31 cellular contexts compared by ENCODE assay signal in the genomic region with DNA sequence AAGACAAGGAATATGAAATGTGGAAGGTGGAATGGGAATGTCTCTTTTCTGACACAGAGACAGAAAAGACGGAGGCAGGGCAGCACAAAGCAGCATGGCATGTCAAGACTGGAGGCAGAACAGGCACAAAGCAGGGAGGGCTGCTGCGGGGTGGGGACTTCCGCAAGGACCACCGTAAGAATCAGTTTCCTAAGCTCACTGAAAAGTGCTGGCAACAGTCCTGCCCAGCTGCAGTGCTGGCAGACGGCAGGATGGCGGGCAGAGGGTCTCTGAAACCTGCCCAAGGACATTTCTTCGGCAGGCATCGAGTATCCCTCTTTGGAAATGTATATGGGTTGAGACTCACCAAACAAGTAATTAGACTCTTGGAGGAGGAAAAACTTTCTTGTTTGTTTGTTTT. TPM values are rescaled to one million over a fixed set of nuclear protein-coding genes. Genes with fewer than 3 reads are reported as not detected.
"Had no signal": no experiment of that assay in that cellular context is flagged by ENCODE, and none has a peak within 500 bp of the region (broad histone marks: within the 10 kb centered on the region; RNA-seq: fewer than 3 reads in every experiment).

No MANE protein-coding gene starts in this region.

- H3K4me1 Mint-ChIP-seq: naive B cell; stimulated activated memory B cell treated with anti-CD40 and anti-IgM and Interleukin-4, amounts not matched to agents 10 μg/mL and 1 μg/mL and 100 μg/mL, for 72 hours had no signal

- H3K27ac ChIP-seq: gastrocnemius medialis, ovary, prostate gland, stomach, testis, uterus had no signal

- H3K9me3 Mint-ChIP-seq: activated CD4-positive, alpha-beta memory T cell treated with anti-CD3 and anti-CD28 coated beads for 36 hours; activated CD4-positive, alpha-beta T cell treated with anti-CD3 and anti-CD28 coated beads, Interleukin-2, amount 10 ng/mL, durations not matched to agents 24 days and 14 days; activated T-cell treated with anti-CD3 and anti-CD28 coated beads, Interleukin-2, amount 50 U/mL, for 4 hours; activated T-helper 17 cell treated with anti-CD3 and anti-CD28 coated beads, Interleukin-2, amount 50 U/mL, for 72 hours; effector memory CD8-positive, alpha-beta T cell; naive B cell; nephron progenitor cell; stimulated activated memory B cell treated with anti-CD40 and anti-IgM and Interleukin-4, amounts not matched to agents 10 μg/mL and 1 μg/mL and 100 μg/mL, for 72 hours; type B pancreatic cell had no signal

- H3K4me3 ChIP-seq: gastrocnemius medialis, ovary, prostate gland, stomach, testis, uterus had no signal

- H3K9me3 ChIP-seq: gastrocnemius medialis, ovary, prostate gland, stomach, testis, uterus had no signal

- H3K27ac Mint-ChIP-seq: activated CD4-positive, alpha-beta memory T cell treated with anti-CD3 and anti-CD28 coated beads for 36 hours; activated CD4-positive, alpha-beta T cell treated with anti-CD3 and anti-CD28 coated beads, Interleukin-2, amount 10 ng/mL, durations not matched to agents 24 days and 14 days; activated naive CD8-positive, alpha-beta T cell; activated T-helper 17 cell treated with anti-CD3 and anti-CD28 coated beads, Interleukin-2, amount 50 U/mL, for 72 hours; nephron progenitor cell; stimulated activated memory B cell treated with anti-CD40 and anti-IgM and Interleukin-4, amounts not matched to agents 10 μg/mL and 1 μg/mL and 100 μg/mL, for 72 hours; T-helper 17 cell; type B pancreatic cell had no signal

- DNase-seq: activated CD4-positive, alpha-beta memory T cell treated with anti-CD3 and anti-CD28 coated beads for 36 hours; activated CD4-positive, alpha-beta T cell treated with anti-CD3 and anti-CD28 coated beads, Interleukin-2, amount 10 ng/mL, durations not matched to agents 24 days and 14 days; activated CD4-positive, CD25-positive, alpha-beta regulatory T cell treated with anti-CD3 and anti-CD28 coated beads, Interleukin-2, amount 50 U/mL, for 72 hours; activated T-cell treated with anti-CD3 and anti-CD28 coated beads, Interleukin-2, amount 50 U/mL, for 4 hours; caudate nucleus; effector memory CD8-positive, alpha-beta T cell; erythroblast; gastrocnemius medialis; glutamatergic neuron; left ventricle myocardium superior; naive B cell; nephron progenitor cell; ovary; retina; small intestine; stimulated activated CD4-positive, alpha-beta T cell treated with anti-CD3 and anti-CD28 coated beads, Interleukin-4, amount 100 ng/mL, for 4 hours; stimulated activated CD8-positive, alpha-beta memory T cell treated with anti-CD3 and anti-CD28 coated beads, Interleukin-4, amount 100 ng/mL, for 48 hours; stomach; T-helper 17 cell; T1000; testis; uterus had no signal

- H3K4me3 Mint-ChIP-seq: activated CD4-positive, alpha-beta memory T cell treated with anti-CD3 and anti-CD28 coated beads for 36 hours; activated CD4-positive, alpha-beta T cell treated with anti-CD3 and anti-CD28 coated beads, Interleukin-2, amount 10 ng/mL, durations not matched to agents 24 days and 14 days; activated naive CD8-positive, alpha-beta T cell; activated T-cell treated with anti-CD3 and anti-CD28 coated beads, Interleukin-2, amount 50 U/mL, for 4 hours; activated T-helper 17 cell treated with anti-CD3 and anti-CD28 coated beads, Interleukin-2, amount 50 U/mL, for 72 hours; effector memory CD8-positive, alpha-beta T cell; naive B cell; nephron progenitor cell; stimulated activated memory B cell treated with anti-CD40 and anti-IgM and Interleukin-4, amounts not matched to agents 10 μg/mL and 1 μg/mL and 100 μg/mL, for 72 hours; T-helper 17 cell; type B pancreatic cell had no signal

- H3K36me3 ChIP-seq: gastrocnemius medialis, ovary, prostate gland, stomach, uterus had no signal

- H3K27me3 Mint-ChIP-seq: activated CD4-positive, alpha-beta memory T cell treated with anti-CD3 and anti-CD28 coated beads for 36 hours; activated naive CD8-positive, alpha-beta T cell; activated T-helper 17 cell treated with anti-CD3 and anti-CD28 coated beads, Interleukin-2, amount 50 U/mL, for 72 hours; effector memory CD8-positive, alpha-beta T cell; T-helper 17 cell had no signal

- ATAC-seq: activated T-cell treated with anti-CD3 and anti-CD28 coated beads, Interleukin-2, amount 50 U/mL, for 4 hours; activated T-helper 17 cell treated with anti-CD3 and anti-CD28 coated beads, Interleukin-2, amount 50 U/mL, for 72 hours; effector memory CD8-positive, alpha-beta T cell; gastrocnemius medialis; left ventricle myocardium superior; sciatic nerve; T-helper 17 cell had no signal

- H3K36me3 Mint-ChIP-seq: activated CD4-positive, alpha-beta memory T cell treated with anti-CD3 and anti-CD28 coated beads for 36 hours; activated naive CD8-positive, alpha-beta T cell; naive B cell; stimulated activated memory B cell treated with anti-CD40 and anti-IgM and Interleukin-4, amounts not matched to agents 10 μg/mL and 1 μg/mL and 100 μg/mL, for 72 hours; type B pancreatic cell had no signal

- H3K27me3 ChIP-seq: gastrocnemius medialis, ovary, testis, uterus had no signal

RNA-seq across cellular contexts. Expression of gene FAM178B, which starts 54.9 kb away (rescaled TPM):
- total RNA-seq: activated CD4-positive, alpha-beta T cell treated with anti-CD3 and anti-CD28 coated beads, Interleukin-2, amount 10 ng/mL, durations not matched to agents 24 days and 14 days; activated T-helper 17 cell treated with anti-CD3 and anti-CD28 coated beads, Interleukin-2, amount 50 U/mL, for 72 hours; astrocyte; dermis microvascular lymphatic vessel endothelial cell; left ventricle myocardium superior; lung microvascular endothelial cell; stomach; T-helper 17 cell had no signal
